30 cellular contexts compared by ENCODE assay signal in genomic region chr15:66019377-66019776, GRCh38.
"Had no signal": no experiment of that assay in that cellular context is flagged by ENCODE, and none has a peak within 500 bp of the region (broad histone marks: within the 10 kb centered on the region; RNA-seq: fewer than 3 reads in every experiment).

No MANE protein-coding gene starts in this region.

- H3K27me3 ChIP-seq: breast epithelium, ovary, thyroid gland, upper lobe of left lung, vagina had no signal

- ATAC-seq: activated CD8-positive, alpha-beta T cell treated with anti-CD3 and anti-CD28 coated beads for 36 hours; activated T-cell treated with anti-CD3 and anti-CD28 coated beads, Interleukin-2, amount 50 U/mL, for 4 hours; activated T-helper 17 cell treated with anti-CD3 and anti-CD28 coated beads, Interleukin-2, amount 50 U/mL, for 72 hours; left cardiac atrium; left ventricle myocardium superior; sciatic nerve; stimulated activated memory B cell treated with anti-CD40 and anti-IgM and Interleukin-4, amounts not matched to agents 10 μg/mL and 1 μg/mL and 100 μg/mL, for 72 hours; stimulated activated naive CD8-positive, alpha-beta T cell treated with anti-CD3 and anti-CD28 coated beads, Interleukin-15, amount 100 ng/mL, for 72 hours had no signal

- H3K4me1 ChIP-seq: breast epithelium, esophagus squamous epithelium, thyroid gland, upper lobe of left lung, vagina had no signal

- H3K4me3 Mint-ChIP-seq: activated CD8-positive, alpha-beta T cell treated with anti-CD3 and anti-CD28 coated beads for 36 hours; activated T-cell treated with anti-CD3 and anti-CD28 coated beads, Interleukin-2, amount 50 U/mL, for 4 hours; activated T-helper 17 cell treated with anti-CD3 and anti-CD28 coated beads, Interleukin-2, amount 50 U/mL, for 72 hours; central memory CD8-positive, alpha-beta T cell; dendritic cell treated with granulocyte-macrophage colony-stimulating factor and Interleukin-4, amounts not matched to agents 40 ng/mL and 50 ng/mL, for 4 days; nephron; stimulated activated memory B cell treated with anti-CD40 and anti-IgM and Interleukin-4, amounts not matched to agents 10 μg/mL and 1 μg/mL and 100 μg/mL, for 72 hours; stimulated activated naive CD8-positive, alpha-beta T cell treated with anti-CD3 and anti-CD28 coated beads, Interleukin-15, amount 100 ng/mL, for 72 hours; T-helper 1 cell treated with Interleukin-12 subunit alpha and Interleukin-12 subunit beta and Interleukin-4 antibody, amounts not matched to agents 30 μg/mL and 1 μg/mL, for 36 hours had no signal

- DNase-seq: activated CD4-positive, alpha-beta T cell treated with anti-CD3 and anti-CD28 coated beads for 1 hour; activated CD4-positive, alpha-beta T cell treated with anti-CD3 and anti-CD28 coated beads, Interleukin-2, amount 50 U/mL, for 1 hour; activated CD8-positive, alpha-beta T cell treated with anti-CD3 and anti-CD28 coated beads for 36 hours; activated gamma-delta T cell treated with Interleukin-2 at 50 U/mL for 16 hours; activated naive CD4-positive, alpha-beta T cell treated with anti-CD3 and anti-CD28 coated beads, Interleukin-2, amount 50 U/mL, for 16 hours; activated T-cell treated with anti-CD3 and anti-CD28 coated beads, Interleukin-2, amount 50 U/mL, for 4 hours; amniotic stem cell; esophagus squamous epithelium; foreskin melanocyte; left cardiac atrium; left ventricle myocardium superior; ovary; stimulated activated CD4-positive, alpha-beta T cell treated with anti-CD3 and anti-CD28 coated beads, Interleukin-12 subunit alpha, Interleukin-12 subunit beta, amount 100 ng/mL, for 4 hours; stimulated activated CD4-positive, alpha-beta T cell treated with anti-CD3 and anti-CD28 coated beads, Interleukin-4, amount 100 ng/mL, for 24 hours; stimulated activated naive CD8-positive, alpha-beta T cell treated with anti-CD3 and anti-CD28 coated beads, Interleukin-15, amount 100 ng/mL, for 72 hours; T-helper 9 cell; thyroid gland had no signal

- H3K9me3 Mint-ChIP-seq: activated CD8-positive, alpha-beta T cell treated with anti-CD3 and anti-CD28 coated beads for 36 hours; activated T-helper 17 cell treated with anti-CD3 and anti-CD28 coated beads, Interleukin-2, amount 50 U/mL, for 72 hours; dendritic cell treated with granulocyte-macrophage colony-stimulating factor and Interleukin-4, amounts not matched to agents 40 ng/mL and 50 ng/mL, for 4 days; stimulated activated memory B cell treated with anti-CD40 and anti-IgM and Interleukin-4, amounts not matched to agents 10 μg/mL and 1 μg/mL and 100 μg/mL, for 72 hours; stimulated activated naive CD8-positive, alpha-beta T cell treated with anti-CD3 and anti-CD28 coated beads, Interleukin-15, amount 100 ng/mL, for 72 hours; T-helper 1 cell treated with Interleukin-12 subunit alpha and Interleukin-12 subunit beta and Interleukin-4 antibody, amounts not matched to agents 30 μg/mL and 1 μg/mL, for 36 hours had no signal

- H3K36me3 Mint-ChIP-seq: stimulated activated memory B cell treated with anti-CD40 and anti-IgM and Interleukin-4, amounts not matched to agents 10 μg/mL and 1 μg/mL and 100 μg/mL, for 72 hours had no signal

- H3K4me3 ChIP-seq: breast epithelium, esophagus squamous epithelium, ovary, skin epidermis, thyroid gland, upper lobe of left lung, vagina had no signal

- H3K4me1 Mint-ChIP-seq: activated T-helper 17 cell treated with anti-CD3 and anti-CD28 coated beads, Interleukin-2, amount 50 U/mL, for 72 hours; central memory CD8-positive, alpha-beta T cell; stimulated activated memory B cell treated with anti-CD40 and anti-IgM and Interleukin-4, amounts not matched to agents 10 μg/mL and 1 μg/mL and 100 μg/mL, for 72 hours; stimulated activated naive CD8-positive, alpha-beta T cell treated with anti-CD3 and anti-CD28 coated beads, Interleukin-15, amount 100 ng/mL, for 72 hours had no signal

- H3K27ac Mint-ChIP-seq: activated CD8-positive, alpha-beta T cell treated with anti-CD3 and anti-CD28 coated beads for 36 hours; activated T-helper 17 cell treated with anti-CD3 and anti-CD28 coated beads, Interleukin-2, amount 50 U/mL, for 72 hours; dendritic cell treated with granulocyte-macrophage colony-stimulating factor and Interleukin-4, amounts not matched to agents 40 ng/mL and 50 ng/mL, for 4 days; nephron; progenitor cell of endocrine pancreas; stimulated activated memory B cell treated with anti-CD40 and anti-IgM and Interleukin-4, amounts not matched to agents 10 μg/mL and 1 μg/mL and 100 μg/mL, for 72 hours; stimulated activated naive CD8-positive, alpha-beta T cell treated with anti-CD3 and anti-CD28 coated beads, Interleukin-15, amount 100 ng/mL, for 72 hours; T-helper 1 cell treated with Interleukin-12 subunit alpha and Interleukin-12 subunit beta and Interleukin-4 antibody, amounts not matched to agents 30 μg/mL and 1 μg/mL, for 36 hours had no signal

- H3K27ac ChIP-seq: breast epithelium, epithelial cell of prostate, esophagus squamous epithelium, ovary, skin epidermis, thyroid gland, upper lobe of left lung, vagina had no signal

- H3K9me3 ChIP-seq: esophagus squamous epithelium, ovary, thyroid gland, upper lobe of left lung, vagina had no signal
